10 cellular contexts compared by ENCODE assay signal in genomic region chr5:7875151-7875550, GRCh38. TPM values are rescaled to one million over a fixed set of nuclear protein-coding genes. Genes with fewer than 3 reads are reported as not detected.
"Had no signal": no experiment of that assay in that cellular context is flagged by ENCODE, and none has a peak within 500 bp of the region (broad histone marks: within the 10 kb centered on the region; RNA-seq: fewer than 3 reads in every experiment).

No MANE protein-coding gene starts in this region.

- DNase-seq: GM23248, GOT3, H7, IMR-90, KG1 had no signal

- H2AFZ ChIP-seq: GM23248 had no signal

- H3K9me3 ChIP-seq: HAP-1 had no signal

- ATAC-seq: HCT116, K562 had no signal

- H3K27ac ChIP-seq: GM23248 had no signal

- H3K4me3 ChIP-seq: GM23248, HAP-1, K562 had no signal

- H3K9ac ChIP-seq: GM23248 had no signal

RNA-seq across cellular contexts. Expression of gene CFAP90, which starts 24.2 kb away (rescaled TPM):
- total RNA-seq: H4, H7, HT-29, IMR-90, K562 had no signal
- polyA plus RNA-seq: K562 had no signal
